9 cellular contexts compared by ENCODE assay signal in genomic region chr2:223041527-223042109, GRCh38. TPM values are rescaled to one million over a fixed set of nuclear protein-coding genes. Genes with fewer than 3 reads are reported as not detected.
DNase-seq lines count a peak whose midpoint lies in the region; ATAC-seq, FAIRE-seq and TF ChIP-seq lines count a peak whose summit lies in the region.
"Had no signal": no experiment of that assay in that cellular context is flagged by ENCODE, and none has a peak within 500 bp of the region (broad histone marks: within the 10 kb centered on the region; RNA-seq: fewer than 3 reads in every experiment).

No MANE protein-coding gene starts in this region.

- no peak for TF ChIP-seq RAD21 in K562 (CRISPR knock-in tag; conservative IDR thresholded peaks at IDR 0.05 in 1 of 2, IDR thresholded peaks at IDR 0.05 in 1 of 2)

- peak overlapping the region; percentile 64 for H2AFZ ChIP-seq in K562 (ENCODE audit: low read depth, low read length)

- H3K4me3 ChIP-seq in K562, result no peak overlapping the region
- H3K4me3 ChIP-seq in lower lobe of right lung, result no peak overlapping the region
- H3K4me3 ChIP-seq: GM12878 had no signal

- no peaks in the 10 kb centered on the region for H3K27me3 Mint-ChIP-seq in activated CD4-positive, alpha-beta T cell treated with anti-CD3 and anti-CD28 coated beads, Interleukin-2, amount 10 ng/mL, durations not matched to agents 24 days and 14 days

- peak overlapping the region in 1 of 2 experiments; percentile 68; a peak in 1 of 4 replicates for H3K9ac ChIP-seq in K562 (ENCODE audit: insufficient read depth in 1 of 2, low read depth in 2 of 2, low read length in 2 of 2)

- peaks cover 20 to 54% of the 10 kb centered on the region in 2 experiments; a peak in 4 of 5 replicates for H3K4me1 ChIP-seq in K562 (replicated peaks in 1 of 2; ENCODE audit: control insufficient read depth in 2 of 2, insufficient read depth in 2 of 2, low read length in 2 of 2)
- no peaks in the 10 kb centered on the region for H3K4me1 ChIP-seq in lower lobe of right lung

- no peak for TF ChIP-seq EP300 in K562 (IDR thresholded peaks at IDR 0.05; ENCODE audit: low read length)

- no peak for FAIRE-seq in HTR-8/SVneo (lab: Jason Lieb, UNC)
- FAIRE-seq in K562 (lab: Jason Lieb, UNC), result peak; percentile 72
- FAIRE-seq: GM12878 had no signal

- no peak for TF ChIP-seq POLR2A in K562 (conservative IDR thresholded peaks at IDR 0.05)

- peak overlapping the region; percentile 16; the same call in 1 of the 2 replicates for H3K4me2 ChIP-seq in K562 (ENCODE audit: insufficient read depth, low read length)

- H3K9me3 Mint-ChIP-seq in activated CD4-positive, alpha-beta T cell treated with anti-CD3 and anti-CD28 coated beads, Interleukin-2, amount 10 ng/mL, durations not matched to agents 24 days and 14 days, result no peaks in the 10 kb centered on the region

- no peaks in the 10 kb centered on the region for H4K20me1 ChIP-seq in K562 (replicated peaks; ENCODE audit: control insufficient read depth, insufficient read depth, low read length)

- in situ Hi-C loops in K562 (cut with MboI), result no loop called here

- no peaks in the 10 kb centered on the region for H3K27me3 ChIP-seq in K562 (ENCODE audit: control insufficient read depth in 2 of 2, insufficient read depth in 2 of 2, low read length in 2 of 2)
- no peaks in the 10 kb centered on the region for H3K27me3 ChIP-seq in lower lobe of right lung (ENCODE audit: low read depth)

- BruUV-seq in K562 (replicated peaks; lab: Mats Ljungman, UMichigan), result no TSS peak

- H3K9me3 ChIP-seq in K562 (replicated peaks; ENCODE audit: control insufficient read depth, insufficient read depth, low read depth, low read length) (no peaks in the 10 kb centered on the region), lower lobe of right lung (no peaks in the 10 kb centered on the region)

- no peak overlapping the region for H3K27ac Mint-ChIP-seq in activated CD4-positive, alpha-beta T cell treated with anti-CD3 and anti-CD28 coated beads, Interleukin-2, amount 10 ng/mL, durations not matched to agents 24 days and 14 days

- no peak overlapping the region for H3K4me3 Mint-ChIP-seq in activated CD4-positive, alpha-beta T cell treated with anti-CD3 and anti-CD28 coated beads, Interleukin-2, amount 10 ng/mL, durations not matched to agents 24 days and 14 days

- peak; percentile 93 for DNase-seq in AG09319 (ENCODE audit: extremely low read depth, low read depth)
- DNase-seq in HTR-8/SVneo (ENCODE audit: insufficient read length, low spot score), result peak; percentile 87
- peak; percentile 65 to 84 (median 68) for DNase-seq in K562 (ENCODE audit: extremely low read depth in 1 of 4, low spot score in 3 of 4)
- peak; percentile 51 for DNase-seq in lower lobe of right lung
- DNase-seq in T-helper 1 cell, result no peak
- DNase-seq in NCI-H1105 treated with DMSO at 0.1 percent for 48 hours (lab: John Stamatoyannopoulos, UW), result no peak
- no peak for DNase-seq in activated CD4-positive, alpha-beta T cell treated with anti-CD3 and anti-CD28 coated beads, Interleukin-2, amount 10 ng/mL, durations not matched to agents 24 days and 14 days

- ATAC-seq in K562, result peak; percentile 83
- ATAC-seq in lower lobe of right lung, result peak; percentile 76 to 85
- ATAC-seq in GM18517 (IDR thresholded peaks at IDR 0.05; ENCODE audit: unreplicated experiment), result no peak
- ATAC-seq: GM12878 had no signal

- no peaks in the 10 kb centered on the region for H3K9me1 ChIP-seq in K562 (ENCODE audit: control insufficient read depth, insufficient read depth, low read length)

- no peaks in the 10 kb centered on the region for H3K36me3 ChIP-seq in K562 (ENCODE audit: control insufficient read depth, insufficient read depth, low read length)
- H3K36me3 ChIP-seq in lower lobe of right lung, result no peaks in the 10 kb centered on the region

- CTCF ChIA-PET in K562 (lab: Yijun Ruan, JAX; ENCODE audit: low intra/inter-chr PET ratio), result no interaction called here

- no peaks in the 10 kb centered on the region for H3K36me3 Mint-ChIP-seq in activated CD4-positive, alpha-beta T cell treated with anti-CD3 and anti-CD28 coated beads, Interleukin-2, amount 10 ng/mL, durations not matched to agents 24 days and 14 days (ENCODE audit: low read depth)

- peak overlapping the region; percentile 43; the same call in 2 of the 3 replicates for H3K27ac ChIP-seq in K562 (ENCODE audit: extremely low read depth, low read depth, low read length)
- H3K27ac ChIP-seq in lower lobe of right lung, result no peak overlapping the region

- no peak for TF ChIP-seq CTCF in AG09319 (IDR thresholded peaks at IDR 0.05; ENCODE audit: low read depth, low read length)
- no peak for TF ChIP-seq CTCF in K562 (IDR thresholded peaks at IDR 0.05 in 2 of 3, conservative IDR thresholded peaks at IDR 0.05 in 1 of 3; ENCODE audit: insufficient read depth in 2 of 3, low read depth in 1 of 3, low read length in 3 of 3)
- TF ChIP-seq CTCF in lower lobe of right lung (IDR thresholded peaks at IDR 0.05), result no peak

- POLR2A ChIA-PET in K562 (lab: Yijun Ruan, JAX), result no interaction called here

- WGBS in K562 (ENCODE audit: insufficient coverage, low coverage, missing lambda C conversion rate), result 4% methylated on average over 4 of the region's 4 CpGs

- intact Hi-C loops in K562 (cut with micrococcal nuclease), result loop anchor here (5.0 kb wide), 1 partner anchor 59 kb away; no protein-coding TSS in a partner anchor
- intact Hi-C loops in lower lobe of right lung (cut with DNase I), result no loop called here
- intact Hi-C loops in activated CD4-positive, alpha-beta T cell treated with anti-CD3 and anti-CD28 coated beads, Interleukin-2, amount 10 ng/mL, durations not matched to agents 24 days and 14 days (cut with micrococcal nuclease), result no loop called here

- no peaks in the 10 kb centered on the region for H3K79me2 ChIP-seq in K562 (ENCODE audit: control insufficient read depth, insufficient read depth, low read length)

- no peaks in the 10 kb centered on the region for H3K4me1 Mint-ChIP-seq in activated CD4-positive, alpha-beta T cell treated with anti-CD3 and anti-CD28 coated beads, Interleukin-2, amount 10 ng/mL, durations not matched to agents 24 days and 14 days

TF ChIP-seq in K562, 482 proteins besides CTCF, POLR2A, EP300 and RAD21 (continues in another document):
- TF ChIP-seq RBM34 (IDR thresholded peaks at IDR 0.05; ENCODE audit: borderline replicate concordance, insufficient read depth, low read length) (no peak), JUN (IDR thresholded peaks at IDR 0.05; ENCODE audit: borderline replicate concordance, low read depth, low read length) (peak; percentile 85), JUN (CRISPR knock-in tag; IDR thresholded peaks at IDR 0.05; ENCODE audit: borderline replicate concordance) (no peak), RCOR1 (IDR thresholded peaks at IDR 0.05; ENCODE audit: borderline replicate concordance in 1 of 2, low read depth in 2 of 2, low read length in 2 of 2) (no peak), RFX1 (IDR thresholded peaks at IDR 0.05) (no peak), ZNF512 (tag; IDR thresholded peaks at IDR 0.05) (peak; percentile 85), BRCA1 (IDR thresholded peaks at IDR 0.05) (no peak), BRCA1 (CRISPR knock-in tag; IDR thresholded peaks at IDR 0.05) (no peak), BRD4 (IDR thresholded peaks at IDR 0.05) (no peak), CAMTA2 (CRISPR knock-in tag; conservative IDR thresholded peaks at IDR 0.05) (no peak), ZNF717 (CRISPR knock-in tag; IDR thresholded peaks at IDR 0.05) (no peak)
- TF ChIP-seq, protein P1, sequence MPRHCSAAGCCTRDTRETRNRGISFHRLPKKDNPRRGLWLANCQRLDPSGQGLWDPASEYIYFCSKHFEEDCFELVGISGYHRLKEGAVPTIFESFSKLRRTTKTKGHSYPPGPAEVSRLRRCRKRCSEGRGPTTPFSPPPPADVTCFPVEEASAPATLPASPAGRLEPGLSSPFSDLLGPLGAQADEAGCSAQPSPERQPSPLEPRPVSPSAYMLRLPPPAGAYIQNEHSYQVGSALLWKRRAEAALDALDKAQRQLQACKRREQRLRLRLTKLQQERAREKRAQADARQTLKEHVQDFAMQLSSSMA (CRISPR knock-in tag; IDR thresholded peaks at IDR 0.05), result no peak

RNA-seq across cellular contexts. Expression of gene KCNE4, which starts 10.4 kb away (rescaled TPM):
- total RNA-seq in K562 (2011; cell fraction: chromatin; rRNA removed; ENCODE audit: low replicate concordance), result 0.09 TPM in 1 of 2 replicates, not detected in the other
- total RNA-seq in K562 (2011; cell fraction: nucleolus; rRNA removed), result not detected in 2 replicates
- not detected in 2 replicates for total RNA-seq in K562 (2011; cell fraction: nucleoplasm; rRNA removed)
- not detected in 2 replicates for total RNA-seq in K562 (2014; rRNA removed)
- total RNA-seq in K562 (2014; rRNA removed; fragmentation: Illumina TruSeq; extraction: Trizol), result not detected in 2 replicates
- total RNA-seq in K562 (2015; rRNA removed; fragmentation: Illumina TruSeq; extraction: Trizol), result not detected in 2 replicates
- total RNA-seq in K562 (2021), result not detected in 2 replicates
- polyA plus RNA-seq in K562 (2011; rRNA removed), result not detected in 2 replicates
- polyA plus RNA-seq in K562 (2011; cell fraction: cytosol; rRNA removed), result 0.01 TPM in 1 of 2 replicates, not detected in the other
- not detected in 2 replicates for polyA plus RNA-seq in K562 (2011; cell fraction: nucleus; rRNA removed)
- polyA plus RNA-seq in K562 (2012), result 0.04 TPM in 1 of 2 replicates, not detected in the other
- polyA plus RNA-seq in K562 (2014; fragmentation: Illumina TruSeq; extraction: Trizol), result not detected in 2 replicates
- polyA plus RNA-seq in K562 (2014; fragmentation: Nextera tagmentation; extraction: Ambion mirVana), result not detected
- polyA plus RNA-seq in K562 (2014; rRNA removed), result not detected in 2 replicates
- 0.09 TPM in 1 of 2 replicates, not detected in the other for polyA minus RNA-seq in K562 (2011; rRNA and poly(A)+ RNA removed)
- polyA minus RNA-seq in K562 (2011; cell fraction: cytosol; rRNA and poly(A)+ RNA removed), result not detected in 2 replicates
- not detected in 2 replicates for polyA minus RNA-seq in K562 (2011; cell fraction: nucleus; rRNA and poly(A)+ RNA removed)
- total RNA-seq in lower lobe of right lung, result 1.2 TPM
- total RNA-seq in activated CD4-positive, alpha-beta T cell treated with anti-CD3 and anti-CD28 coated beads, Interleukin-2, amount 10 ng/mL, durations not matched to agents 24 days and 14 days, result not detected in 2 replicates
- total RNA-seq: GM12878 had no signal

Comparison
In these comparisons a context has a peak if more than half of its experiments do, and no peak if none do; other contexts are left out.
1. DNase-seq: peak in AG09319 (single experiment), HTR-8/SVneo (single experiment), K562 (4 of 4) and lower lobe of right lung (single experiment); none in T-helper 1 cell (0 of 5), NCI-H1105 treated with DMSO at 0.1 percent for 48 hours (single experiment) and activated CD4-positive, alpha-beta T cell treated with anti-CD3 and anti-CD28 coated beads, Interleukin-2, amount 10 ng/mL, durations not matched to agents 24 days and 14 days (single experiment).